ENCODE assay signal across 1 cellular context in genomic region chr9:137459601-137460362, GRCh38.
TF ChIP-seq lines count a peak whose summit lies in the region.

No MANE protein-coding gene starts in this region.

TF ChIP-seq in IMR-90, 13 proteins besides CTCF, POLR2A, EP300 and RAD21:
- TF ChIP-seq SMC3 (IDR thresholded peaks at IDR 0.05; ENCODE audit: low read depth, low read length) (no peak), MAZ (IDR thresholded peaks at IDR 0.05; ENCODE audit: borderline replicate concordance, low read depth, low read length) (no peak), CEBPB (IDR thresholded peaks at IDR 0.05; ENCODE audit: low read depth, low read length) (no peak), RFX5 (IDR thresholded peaks at IDR 0.05; ENCODE audit: low read depth, low read length) (no peak), ELK1 (IDR thresholded peaks at IDR 0.05; ENCODE audit: borderline replicate concordance, low read depth, low read length) (no peak), CHD1 (IDR thresholded peaks at IDR 0.05; ENCODE audit: low read depth, low read length) (no peak), NFE2L2 (IDR thresholded peaks at IDR 0.05; ENCODE audit: low read depth, low read length) (no peak), RCOR1 (IDR thresholded peaks at IDR 0.05; ENCODE audit: insufficient replicate concordance, low read length) (no peak), FOS (IDR thresholded peaks at IDR 0.05; ENCODE audit: low read depth, low read length) (no peak)
